ENCODE assay signal across 35 cellular contexts in genomic region chr20:25510721-25511120, GRCh38.
"Had no signal": no experiment of that assay in that cellular context is flagged by ENCODE, and none has a peak within 500 bp of the region (broad histone marks: within the 10 kb centered on the region; RNA-seq: fewer than 3 reads in every experiment).

No MANE protein-coding gene starts in this region.

- ATAC-seq: activated CD4-positive, alpha-beta T cell treated with anti-CD3 and anti-CD28 coated beads for 36 hours; activated CD8-positive, alpha-beta memory T cell treated with anti-CD3 and anti-CD28 coated beads, Interleukin-2, amount 10 ng/mL, durations not matched to agents 7 days and 5 days; activated CD8-positive, alpha-beta T cell treated with anti-CD3 and anti-CD28 coated beads, Interleukin-2, amount 10 ng/mL, durations not matched to agents 7 days and 5 days; foreskin keratinocyte; gastrocnemius medialis; heart left ventricle; T-helper 17 cell had no signal

- DNase-seq: activated CD4-positive, alpha-beta memory T cell treated with anti-CD3 and anti-CD28 coated beads for 36 hours; activated CD4-positive, alpha-beta T cell treated with anti-CD3 and anti-CD28 coated beads for 36 hours; activated CD4-positive, alpha-beta T cell treated with anti-CD3 and anti-CD28 coated beads, Interleukin-2, amount 10 ng/mL, durations not matched to agents 24 days and 14 days; activated CD4-positive, CD25-positive, alpha-beta regulatory T cell; activated CD4-positive, CD25-positive, alpha-beta regulatory T cell treated with anti-CD3 and anti-CD28 coated beads, Interleukin-2, amount 50 U/mL, for 72 hours; activated CD8-positive, alpha-beta memory T cell treated with anti-CD3 and anti-CD28 coated beads, Interleukin-2, amount 10 ng/mL, durations not matched to agents 7 days and 5 days; activated CD8-positive, alpha-beta memory T cell treated with anti-CD3 and anti-CD28 coated beads, Interleukin-2, amount 50 U/mL, for 4 hours; activated CD8-positive, alpha-beta T cell treated with anti-CD3 and anti-CD28 coated beads, Interleukin-2, amount 10 ng/mL, durations not matched to agents 7 days and 5 days; activated effector memory CD4-positive, alpha-beta T cell treated with anti-CD3 and anti-CD28 coated beads, Interleukin-2, amount 50 U/mL, for 16 hours; activated naive CD4-positive, alpha-beta T cell treated with anti-CD3 and anti-CD28 coated beads for 36 hours; activated naive CD8-positive, alpha-beta T cell treated with anti-CD3 and anti-CD28 coated beads, Interleukin-2, amount 10 ng/mL, durations not matched to agents 7 days and 5 days; activated T-cell treated with anti-CD3 and anti-CD28 coated beads, Interleukin-2, amount 50 U/mL, for 1 hour; activated T-cell treated with anti-CD3 and anti-CD28 coated beads, Interleukin-2, amount 50 U/mL, for 48 hours; effector memory CD4-positive, alpha-beta T cell; erythroblast; foreskin keratinocyte; gastrocnemius medialis; glutamatergic neuron; heart left ventricle; T-helper 1 cell; T-helper 17 cell; T1000; WERI-Rb-1 had no signal

- H3K36me3 ChIP-seq: gastrocnemius medialis had no signal

- H3K27me3 ChIP-seq: ascending aorta, breast epithelium, cardiac muscle cell, dorsolateral prefrontal cortex, esophagus muscularis mucosa, foreskin keratinocyte, gastrocnemius medialis, heart left ventricle had no signal

- H3K4me3 ChIP-seq: ascending aorta, breast epithelium, cardiac muscle cell, coronary artery, dorsolateral prefrontal cortex, esophagus muscularis mucosa, gastrocnemius medialis, heart left ventricle had no signal

- H3K27ac Mint-ChIP-seq: activated CD4-positive, alpha-beta memory T cell treated with anti-CD3 and anti-CD28 coated beads for 36 hours; activated CD4-positive, alpha-beta T cell treated with anti-CD3 and anti-CD28 coated beads for 36 hours; activated CD4-positive, alpha-beta T cell treated with anti-CD3 and anti-CD28 coated beads, Interleukin-2, amount 10 ng/mL, durations not matched to agents 24 days and 14 days; activated CD8-positive, alpha-beta memory T cell treated with anti-CD3 and anti-CD28 coated beads, Interleukin-2, amount 10 ng/mL, durations not matched to agents 7 days and 5 days; activated CD8-positive, alpha-beta T cell treated with anti-CD3 and anti-CD28 coated beads, Interleukin-2, amount 10 ng/mL, durations not matched to agents 7 days and 5 days; activated naive CD4-positive, alpha-beta T cell treated with anti-CD3 and anti-CD28 coated beads for 36 hours; activated naive CD4-positive, alpha-beta T cell treated with anti-CD3 and anti-CD28 coated beads, Interleukin-2, amount 50 U/mL, for 24 hours; activated naive CD8-positive, alpha-beta T cell treated with anti-CD3 and anti-CD28 coated beads, Interleukin-2, amount 10 ng/mL, durations not matched to agents 7 days and 5 days; activated T-helper 1 cell treated with anti-CD3 and anti-CD28 coated beads, Interleukin-12 subunit alpha, Interleukin-12 subunit beta, Interleukin-2, Interleukin-4 antibody, amounts not matched to agents 30 ng/mL and 10 ng/mL and 1 ng/mL, durations not matched to agents 14 hours and 24 hours and 36 hours; activated T-helper 2 cell treated with anti-CD3 and anti-CD28 coated beads, Interferon-gamma antibody, Interleukin-2, Interleukin-4, amounts not matched to agents 10 μg/mL and 5 μg/mL and 100 μg/mL, durations not matched to agents 14 hours and 24 hours and 36 hours; brain; dendritic cell treated with granulocyte-macrophage colony-stimulating factor and Interleukin-4, amounts not matched to agents 40 ng/mL and 50 ng/mL, for 4 days; T-helper 17 cell; T-helper 2 cell treated with Interferon-gamma antibody and Interleukin-4, amounts not matched to agents 5 μg/mL and 100 μg/mL, for 36 hours had no signal

- H3K27ac ChIP-seq: ascending aorta, breast epithelium, cardiac muscle cell, coronary artery, dorsolateral prefrontal cortex, esophagus muscularis mucosa, foreskin keratinocyte, gastrocnemius medialis, heart left ventricle, WERI-Rb-1 had no signal

- H3K4me1 ChIP-seq: breast epithelium, foreskin keratinocyte, gastrocnemius medialis, heart left ventricle had no signal
